ENCODE assay signal across 8 cellular contexts in the genomic region with DNA sequence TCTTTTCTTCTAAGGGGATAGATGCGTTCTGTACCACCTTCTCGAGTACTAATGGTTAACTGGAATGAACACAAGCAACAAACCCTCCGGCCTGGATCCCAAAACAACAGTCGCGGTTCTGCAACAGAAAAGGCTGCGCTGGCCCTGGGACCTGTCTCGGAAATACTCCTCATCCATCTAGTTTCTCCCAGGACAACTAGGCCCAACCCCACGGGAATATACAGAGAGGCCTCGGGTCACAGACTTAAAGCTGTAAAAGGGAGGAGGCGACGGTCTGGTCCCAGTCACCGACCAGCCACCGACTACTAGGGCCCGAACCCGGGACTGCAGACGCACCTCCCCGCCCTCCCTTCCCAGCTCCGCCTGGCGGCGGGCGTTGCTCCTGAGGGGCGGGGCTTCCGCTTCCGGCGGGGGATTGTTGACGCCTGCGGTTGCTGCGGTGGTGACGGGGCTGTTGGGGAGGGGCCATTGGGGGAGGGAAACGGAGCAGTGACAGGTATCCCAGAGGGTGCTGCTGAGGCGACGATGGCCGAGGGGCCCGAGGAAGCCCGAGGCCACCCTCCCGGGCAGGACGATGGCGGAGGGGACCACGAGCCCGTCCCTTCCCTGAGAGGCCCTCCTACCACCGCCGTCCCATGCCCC. TPM values are rescaled to one million over a fixed set of nuclear protein-coding genes. Genes with fewer than 3 reads are reported as not detected.
DNase-seq lines count a peak whose midpoint lies in the region; ATAC-seq and TF ChIP-seq lines count a peak whose summit lies in the region.

A gene with protein sequence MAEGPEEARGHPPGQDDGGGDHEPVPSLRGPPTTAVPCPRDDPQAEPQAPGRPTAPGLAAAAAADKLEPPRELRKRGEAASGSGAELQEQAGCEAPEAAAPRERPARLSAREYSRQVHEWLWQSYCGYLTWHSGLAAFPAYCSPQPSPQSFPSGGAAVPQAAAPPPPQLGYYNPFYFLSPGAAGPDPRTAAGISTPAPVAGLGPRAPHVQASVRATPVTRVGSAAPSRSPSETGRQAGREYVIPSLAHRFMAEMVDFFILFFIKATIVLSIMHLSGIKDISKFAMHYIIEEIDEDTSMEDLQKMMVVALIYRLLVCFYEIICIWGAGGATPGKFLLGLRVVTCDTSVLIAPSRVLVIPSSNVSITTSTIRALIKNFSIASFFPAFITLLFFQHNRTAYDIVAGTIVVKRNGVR (plus strand): TSS at position 418 of the 642 bp plus-strand sequence. CDS start 108 bp downstream, at position 526.

- H3K9me3 ChIP-seq in ES-I3 (ENCODE audit: control insufficient read depth, insufficient read depth, low read length): no peaks in the 10 kb centered on the region

- peak; percentile 94 to 95 for ATAC-seq in natural killer cell treated with Interleukin-12 subunit alpha and Interleukin-12 subunit beta and Interleukin-15 and Interleukin-18, amount 100 ng/mL, for 72 hours
- ATAC-seq in stimulated activated naive CD8-positive, alpha-beta T cell treated with anti-CD3 and anti-CD28 coated beads, Interleukin-15, Interleukin-2, amounts not matched to agents 100 U/mL and 50 U/mL, for 24 hours: peak; percentile 89

- H3K9ac ChIP-seq in ES-I3 (ENCODE audit: low read depth, low read length): peak within 1 kb of the TSS; percentile 90

- no peaks in the 10 kb centered on the region for H3K36me3 Mint-ChIP-seq in natural killer cell treated with Interleukin-12 subunit alpha and Interleukin-12 subunit beta and Interleukin-15 and Interleukin-18, amount 100 ng/mL, for 72 hours

- H3K27me3 Mint-ChIP-seq in natural killer cell treated with Interleukin-12 subunit alpha and Interleukin-12 subunit beta and Interleukin-15 and Interleukin-18, amount 100 ng/mL, for 72 hours: no peaks in the 10 kb centered on the region

- no peaks in the 10 kb centered on the region for H3K9me3 Mint-ChIP-seq in natural killer cell treated with Interleukin-12 subunit alpha and Interleukin-12 subunit beta and Interleukin-15 and Interleukin-18, amount 100 ng/mL, for 72 hours

- H3K36me3 ChIP-seq in ES-I3 (ENCODE audit: insufficient read depth, low read length): no peaks in the 10 kb centered on the region

- H3K4me3 ChIP-seq in fibroblast of pulmonary artery (replicated peaks; ENCODE audit: low read depth, low read length): peak within 1 kb of the TSS; percentile 76

- peak within 1 kb of the TSS; percentile 97 for H3K4me3 Mint-ChIP-seq in natural killer cell treated with Interleukin-12 subunit alpha and Interleukin-12 subunit beta and Interleukin-15 and Interleukin-18, amount 100 ng/mL, for 72 hours

- 0 out of 2 replicates have a peak, but pooled peaks cover 3% of the 10 kb centered on the region for H3K4me1 ChIP-seq in ES-I3 (ENCODE audit: insufficient read depth, low read length)

- peak; percentile 52 for DNase-seq in GOT3 (lab: John Stamatoyannopoulos, UW)
- peak; percentile 81 for DNase-seq in LHCN-M2 (ENCODE audit: low read depth)
- peak; percentile 86 for DNase-seq in RPMI7951 (ENCODE audit: low read depth)
- peak; percentile 94 for DNase-seq in activated effector memory CD4-positive, alpha-beta T cell treated with Interleukin-2 at 50 U/mL for 16 hours
- peak; percentile 88 for DNase-seq in fibroblast of pulmonary artery (ENCODE audit: low read depth)
- DNase-seq in natural killer cell treated with Interleukin-12 subunit alpha and Interleukin-12 subunit beta and Interleukin-15 and Interleukin-18, amount 100 ng/mL, for 72 hours (ENCODE audit: low spot score): peak; percentile 95
- peak; percentile 98 for DNase-seq in stimulated activated naive CD8-positive, alpha-beta T cell treated with anti-CD3 and anti-CD28 coated beads, Interleukin-15, Interleukin-2, amounts not matched to agents 100 U/mL and 50 U/mL, for 24 hours

- TF ChIP-seq CTCF in fibroblast of pulmonary artery (IDR thresholded peaks at IDR 0.05; ENCODE audit: low read length, missing control alignments): peak; percentile 54

- peaks cover 26 to 31% of the 10 kb centered on the region in 2 donors for H3K4me1 Mint-ChIP-seq in natural killer cell treated with Interleukin-12 subunit alpha and Interleukin-12 subunit beta and Interleukin-15 and Interleukin-18, amount 100 ng/mL, for 72 hours (ENCODE audit: low read depth in 2 of 2)

- peak within 1 kb of the TSS; percentile 86 to 93 for H3K27ac Mint-ChIP-seq in natural killer cell treated with Interleukin-12 subunit alpha and Interleukin-12 subunit beta and Interleukin-15 and Interleukin-18, amount 100 ng/mL, for 72 hours

RNA-seq across cellular contexts. Expression of the gene that starts here (rescaled TPM):
- 9.4 and 13.4 TPM in 2 replicates for total RNA-seq in LHCN-M2 (2014; rRNA removed)
- 4.3 TPM for polyA plus RNA-seq in LHCN-M2 (2012)
- 10.6 and 12.1 TPM in 2 replicates for total RNA-seq in RPMI7951 (2014; rRNA removed; shearing (Covaris generic))
- total RNA-seq in natural killer cell treated with Interleukin-12 subunit alpha and Interleukin-12 subunit beta and Interleukin-15 and Interleukin-18, amount 100 ng/mL, for 72 hours: 1 to 10 TPM; 3.3 to 7.1 TPM

Comparison
In these comparisons a context has a peak if more than half of its experiments do, and no peak if none do; other contexts are left out.
1. Peak in every context shown above with its lines: DNase-seq, ATAC-seq and H3K4me3 ChIP-seq.